Comparison of ENCODE assay signal across 9 cellular contexts in the genomic region with DNA sequence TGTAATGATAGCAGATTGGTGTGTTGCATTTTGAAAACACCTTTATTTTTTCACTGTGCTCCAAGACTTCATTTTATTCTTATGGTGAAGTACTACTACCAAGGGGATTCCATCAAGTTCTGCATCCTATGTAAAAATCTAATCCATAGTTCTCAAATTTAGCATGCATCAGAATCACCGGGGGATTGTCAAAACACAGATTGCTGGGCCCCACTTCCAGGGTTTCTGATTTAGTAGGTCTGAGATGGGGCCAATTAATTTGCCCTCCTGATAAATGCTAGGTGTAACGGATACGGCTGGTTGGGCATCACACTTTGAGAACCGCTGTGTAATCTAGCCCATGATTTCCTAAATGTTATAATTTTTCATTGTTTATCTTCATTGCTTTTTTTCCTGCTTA. TPM values are rescaled to one million over a fixed set of nuclear protein-coding genes. Genes with fewer than 3 reads are reported as not detected.
DNase-seq lines count a peak whose midpoint lies in the region; ATAC-seq and TF ChIP-seq lines count a peak whose summit lies in the region.
"Had no signal": no experiment of that assay in that cellular context is flagged by ENCODE, and none has a peak within 500 bp of the region (broad histone marks: within the 10 kb centered on the region; RNA-seq: fewer than 3 reads in every experiment).

No MANE protein-coding gene starts in this region.

- no peak for DNase-seq in A673 (ENCODE audit: low spot score)
- DNase-seq in mammary epithelial cell: no peak
- DNase-seq in mesothelial cell of epicardium (ENCODE audit: low spot score in 2 of 2, unreplicated experiment in 2 of 2): no peak
- no peak for DNase-seq in GF-D8 (lab: John Stamatoyannopoulos, UW)
- DNase-seq in DMS79 (lab: John Stamatoyannopoulos, UW): no peak
- no peak for DNase-seq in superior temporal gyrus (ENCODE audit: extremely low spot score)

- H3K4me1 Mint-ChIP-seq in mesothelial cell of epicardium: peaks cover 30% of the 10 kb centered on the region

- peak overlapping the region; percentile 92 for H2AFZ ChIP-seq in mammary epithelial cell (ENCODE audit: low read depth, low read length)

- dilution Hi-C loops in mammary epithelial cell (cut with HindIII; ENCODE audit: low sequenced_read_pairs): no loop called here

- TF ChIP-seq CTCF in A673 (conservative IDR thresholded peaks at IDR 0.05; ENCODE audit: low read depth, low read length) (no peak), mammary epithelial cell (conservative IDR thresholded peaks at IDR 0.05 in 1 of 2, IDR thresholded peaks at IDR 0.05 in 1 of 2; ENCODE audit: extremely low read depth in 1 of 2, insufficient read depth in 1 of 2, low read depth in 1 of 2, low read length in 2 of 2) (no peak), mesothelial cell of epicardium (IDR thresholded peaks at IDR 0.05; ENCODE audit: unreplicated experiment) (no peak)

- in situ Hi-C loops in mammary epithelial cell (cut with MboI; ENCODE audit: low sequenced_read_pairs in 2 of 2): no loop called here

- H3K36me3 ChIP-seq in A673 (ENCODE audit: insufficient read depth, low read length, poor library complexity, severe bottlenecking): peaks cover 39% of the 10 kb centered on the region
- H3K36me3 ChIP-seq in HUES64 (ENCODE audit: insufficient read depth, low read length): peaks cover 50% of the 10 kb centered on the region
- H3K36me3 ChIP-seq in mammary epithelial cell (ENCODE audit: insufficient read depth, low read length): peaks cover 28% of the 10 kb centered on the region

- H3K4me3 Mint-ChIP-seq in mesothelial cell of epicardium: peak overlapping the region; percentile 100

- H3K36me3 Mint-ChIP-seq in mesothelial cell of epicardium: peaks cover 18% of the 10 kb centered on the region

- no peak for ATAC-seq in HG03159 (IDR thresholded peaks at IDR 0.05; ENCODE audit: unreplicated experiment)

- H3K9ac ChIP-seq in HUES64 (ENCODE audit: low read depth, low read length) (peak overlapping the region; percentile 99), mammary epithelial cell (ENCODE audit: insufficient read depth, low read length) (peak overlapping the region; percentile 100)

- H3K27ac ChIP-seq in A673 (ENCODE audit: low read depth, low read length, poor library complexity, severe bottlenecking) (peak overlapping the region; percentile 93), HUES64 (ENCODE audit: low read depth, low read length) (peak overlapping the region; percentile 97; the same call in 1 of the 2 replicates), mammary epithelial cell (ENCODE audit: insufficient read depth, low read depth, low read length) (peak overlapping the region; percentile 94)

- H4K20me1 ChIP-seq in mammary epithelial cell (ENCODE audit: insufficient read depth, low read length): no peaks in the 10 kb centered on the region

- H3K27me3 Mint-ChIP-seq in mesothelial cell of epicardium (ENCODE audit: low read depth): no peaks in the 10 kb centered on the region

- H3K9me3 Mint-ChIP-seq in mesothelial cell of epicardium: no peaks in the 10 kb centered on the region

- intact Hi-C loops in A673 (cut with micrococcal nuclease; ENCODE audit: unreplicated experiment): no loop called here
- intact Hi-C loops in mammary epithelial cell (cut with micrococcal nuclease): loop anchor here (1.0 to 2.0 kb wide), 2 partner anchors 61 to 211 kb away; no protein-coding TSS in a partner anchor

- 55% methylated on average over 4 of the region's 4 CpGs for WGBS in HUES64
- 19% methylated on average over 4 of the region's 4 CpGs for WGBS in mammary epithelial cell (ENCODE audit: low coverage, missing lambda C conversion rate)

- BruUV-seq in A673 (replicated peaks; lab: Mats Ljungman, UMichigan) (no TSS peak), mammary epithelial cell (replicated peaks; lab: Mats Ljungman, UMichigan) (no TSS peak)

- H3K4me1 ChIP-seq in A673 (ENCODE audit: insufficient read depth, low read length, poor library complexity, severe bottlenecking) (peaks cover 10% of the 10 kb centered on the region), HUES64 (ENCODE audit: insufficient read depth, low read length) (no peaks in the 10 kb centered on the region), mammary epithelial cell (ENCODE audit: insufficient read depth, low read length) (peaks cover 13% of the 10 kb centered on the region)

- peaks cover 78% of the 10 kb centered on the region for H3K79me2 ChIP-seq in mammary epithelial cell (ENCODE audit: insufficient read depth, low read length)

- H3K4me3 ChIP-seq in A673 (ENCODE audit: low read depth, low read length, poor library complexity, severe bottlenecking) (peak overlapping the region; percentile 72), HUES64 (ENCODE audit: low read length) (peak overlapping the region; percentile 92), mammary epithelial cell (replicated peaks in 1 of 3; ENCODE audit: insufficient read depth in 1 of 3, low read depth in 2 of 3, low read length in 3 of 3) (peak overlapping the region; percentile 76 to 99 (median 95))

- no peaks in the 10 kb centered on the region for H3K27me3 ChIP-seq in A673 (replicated peaks; ENCODE audit: insufficient read depth, low read depth, low read length, poor library complexity)
- H3K27me3 ChIP-seq in HUES64 (ENCODE audit: insufficient read depth, low read length): no peaks in the 10 kb centered on the region
- no peaks in the 10 kb centered on the region for H3K27me3 ChIP-seq in mammary epithelial cell (ENCODE audit: insufficient read depth, low read length)

- POLR2A ChIA-PET in A673 (lab: Charles Lee; ENCODE audit: low non-redundant PET): no interaction called here

- no peaks in the 10 kb centered on the region for H3K9me3 ChIP-seq in A673 (ENCODE audit: low read depth, low read length, poor library complexity, severe bottlenecking)
- H3K9me3 ChIP-seq in HUES64 (ENCODE audit: insufficient read depth, low read depth, low read length): no peaks in the 10 kb centered on the region
- H3K9me3 ChIP-seq in mammary epithelial cell (replicated peaks; ENCODE audit: insufficient read depth, low read length): no peaks in the 10 kb centered on the region

- CTCF ChIA-PET in A673 (lab: Charles Lee): no interaction called here
- CTCF ChIA-PET in mammary epithelial cell (lab: Charles Lee; ENCODE audit: low non-redundant PET): no interaction called here

- H3K27ac Mint-ChIP-seq in mesothelial cell of epicardium: peak overlapping the region; percentile 99

- H3K4me2 ChIP-seq in mammary epithelial cell (ENCODE audit: insufficient read depth, low read depth, low read length): peak overlapping the region; percentile 65

RNA-seq across cellular contexts. Expression of a gene that starts 0.7 kb away (rescaled TPM):
- total RNA-seq in A673 (2021) (32.4 and 36.3 TPM in 2 replicates), mammary epithelial cell (10 to 100 TPM in 1 of 2 donors, 1 to 10 TPM in 1; 8.5 to 26.9 TPM), mesothelial cell of epicardium (14.0 to 16.5 TPM (median 14.1 TPM) in 3 replicates)
- polyA plus RNA-seq in HUES64 (2013, experiment 1 of 2): 52.4 TPM
- polyA plus RNA-seq in HUES64 (2013, experiment 2 of 2): 48.1 TPM
- polyA plus RNA-seq in mammary epithelial cell: 24.3 TPM
- 22.9 TPM for polyA minus RNA-seq in mammary epithelial cell

RNA-seq across cellular contexts. Expression of a gene that starts 1.2 kb away (rescaled TPM):
- total RNA-seq in A673 (2021) (2,773 and 2,830 TPM in 2 replicates), mammary epithelial cell (1,000 to 10,000 TPM; 2,956 to 3,547 TPM), mesothelial cell of epicardium (2,828 to 2,958 TPM (median 2,943 TPM) in 3 replicates)
- polyA plus RNA-seq in HUES64 (2013, experiment 1 of 2): 3,610 TPM
- 3,887 TPM for polyA plus RNA-seq in HUES64 (2013, experiment 2 of 2)
- polyA plus RNA-seq in mammary epithelial cell: 4,438 TPM
- 3,877 TPM for polyA minus RNA-seq in mammary epithelial cell

RNA-seq across cellular contexts. Expression of a gene that starts 8.3 kb away (rescaled TPM):
- 28.9 and 35.2 TPM in 2 replicates for total RNA-seq in A673 (2021)
- polyA plus RNA-seq in HUES64 (2013, experiment 1 of 2): 19.0 TPM
- 23.8 TPM for polyA plus RNA-seq in HUES64 (2013, experiment 2 of 2)
- total RNA-seq in mammary epithelial cell: 10 to 100 TPM; 11.2 to 21.3 TPM
- polyA plus RNA-seq in mammary epithelial cell: 25.4 TPM
- polyA minus RNA-seq in mammary epithelial cell: 1.4 TPM
- total RNA-seq in mesothelial cell of epicardium: 18.5 to 21.7 TPM (median 18.9 TPM) in 3 replicates

RNA-seq across cellular contexts. Expression of a gene that starts 60.0 kb away (rescaled TPM):
- total RNA-seq in A673 (2021): not detected in 2 replicates
- 3.8 TPM for polyA plus RNA-seq in HUES64 (2013, experiment 1 of 2)
- 3.9 TPM for polyA plus RNA-seq in HUES64 (2013, experiment 2 of 2)
- total RNA-seq in mammary epithelial cell: 1 to 10 TPM in 1 of 2 donors, not detected in 1; 1.8 TPM
- polyA plus RNA-seq in mammary epithelial cell: 2.2 TPM
- not detected for polyA minus RNA-seq in mammary epithelial cell
- 0.35 to 0.36 TPM (median 0.36 TPM) in 3 replicates for total RNA-seq in mesothelial cell of epicardium
- total RNA-seq: esophagus mucosa had no signal
